In the genomic region with DNA sequence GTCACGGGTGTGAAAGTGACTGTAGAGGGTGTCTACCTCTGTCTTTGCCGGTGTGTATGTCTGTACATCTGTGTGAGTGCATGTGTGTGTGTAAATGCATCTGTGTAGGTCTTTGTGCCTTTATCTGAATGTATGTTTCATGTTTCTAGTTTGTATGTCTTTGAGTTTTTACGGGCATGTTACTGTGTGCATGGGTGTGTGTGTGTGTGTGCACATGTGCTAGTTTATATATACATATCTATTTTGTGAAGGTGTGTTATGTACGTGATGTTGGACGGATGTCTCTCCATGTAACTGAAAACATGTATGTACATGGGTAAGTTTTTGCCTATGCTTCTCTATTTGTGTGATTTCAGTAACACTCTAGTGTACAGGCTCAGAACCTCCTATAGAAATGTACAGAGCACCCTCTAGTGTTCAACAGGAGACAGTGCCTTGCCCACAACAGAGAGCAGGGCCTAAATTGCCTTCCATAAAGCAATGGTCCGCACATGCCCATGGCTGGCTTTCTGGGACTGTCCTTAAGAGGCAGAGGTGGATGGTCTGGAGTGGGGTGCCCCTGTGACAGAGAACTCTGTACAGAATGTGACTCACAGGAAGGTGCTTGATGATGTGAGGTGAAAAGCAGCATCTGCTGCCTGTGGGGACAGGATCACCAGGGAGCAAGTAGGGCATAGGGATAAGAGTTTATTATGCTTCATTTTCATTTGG, we compare ENCODE assay signal across 8 cellular contexts.
DNase-seq lines count a peak whose midpoint lies in the region; ATAC-seq and TF ChIP-seq lines count a peak whose summit lies in the region.

No MANE protein-coding gene starts in this region.

- H3K36me3 Mint-ChIP-seq in CD4-positive, alpha-beta T cell (ENCODE audit: low read depth) = no peaks in the 10 kb centered on the region
- no peaks in the 10 kb centered on the region for H3K36me3 Mint-ChIP-seq in endothelial cell (ENCODE audit: low read depth, unreplicated experiment)

- H3K27ac Mint-ChIP-seq in CD4-positive, alpha-beta T cell = no peak overlapping the region
- no peak overlapping the region for H3K27ac Mint-ChIP-seq in endothelial cell (ENCODE audit: unreplicated experiment)

- no peaks in the 10 kb centered on the region for H3K9me3 Mint-ChIP-seq in CD4-positive, alpha-beta T cell
- no peaks in the 10 kb centered on the region for H3K9me3 Mint-ChIP-seq in endothelial cell (ENCODE audit: unreplicated experiment)

- no peak overlapping the region for H3K27ac ChIP-seq in CD4-positive, alpha-beta T cell (ENCODE audit: low read depth, low read length)

- H3K9me3 ChIP-seq in CD4-positive, alpha-beta T cell (ENCODE audit: control insufficient read depth, low read length) = no peaks in the 10 kb centered on the region

- no peaks in the 10 kb centered on the region for H3K4me1 Mint-ChIP-seq in CD4-positive, alpha-beta T cell (ENCODE audit: low read depth)
- peaks cover 2% of the 10 kb centered on the region for H3K4me1 Mint-ChIP-seq in endothelial cell (ENCODE audit: unreplicated experiment)

- H3K27me3 Mint-ChIP-seq in CD4-positive, alpha-beta T cell = peaks cover 16% of the 10 kb centered on the region
- no peaks in the 10 kb centered on the region for H3K27me3 Mint-ChIP-seq in endothelial cell (ENCODE audit: unreplicated experiment)

- H3K27me3 ChIP-seq in CD4-positive, alpha-beta T cell (ENCODE audit: control insufficient read depth, insufficient read depth, low read length) = no peaks in the 10 kb centered on the region

- CTCF ChIA-PET in CD4-positive, alpha-beta T cell (lab: Charles Lee) = no interaction called here

- intact Hi-C loops in CD4-positive, alpha-beta T cell (cut with DNase I, micrococcal nuclease) = no loop called here

- H3K4me3 Mint-ChIP-seq in CD4-positive, alpha-beta T cell = no peak overlapping the region
- H3K4me3 Mint-ChIP-seq in endothelial cell (ENCODE audit: unreplicated experiment) = no peak overlapping the region

- no peak for ATAC-seq in CD4-positive, alpha-beta T cell (ENCODE audit: poor library complexity)
- ATAC-seq in GM18858 (IDR thresholded peaks at IDR 0.05; ENCODE audit: unreplicated experiment) (peak; percentile 99), HG02970 (IDR thresholded peaks at IDR 0.05; ENCODE audit: low FRiP score, unreplicated experiment) (peak; percentile 95)

- DNase-seq in CD4-positive, alpha-beta T cell = no peak
- peak; percentile 47 for DNase-seq in NCI-H146 (lab: John Stamatoyannopoulos, UW)
- DNase-seq in SW480 (ENCODE audit: low spot score) = peak; percentile 72
- peak; percentile 42 for DNase-seq in endothelial cell (ENCODE audit: low spot score)
- DNase-seq in middle frontal gyrus (ENCODE audit: extremely low spot score, low spot score) = peak; percentile 48
- DNase-seq in cortex of kidney (lab: John Stamatoyannopoulos, UW) = no peak

- peak; percentile 39 for TF ChIP-seq CTCF in CD4-positive, alpha-beta T cell (IDR thresholded peaks at IDR 0.05)
- peak; percentile 60 for TF ChIP-seq CTCF in endothelial cell (IDR thresholded peaks at IDR 0.05; ENCODE audit: unreplicated experiment)

- POLR2A ChIA-PET in CD4-positive, alpha-beta T cell (lab: Charles Lee) = no interaction called here

Comparison
In these comparisons a context has a peak if more than half of its experiments do, and no peak if none do; other contexts are left out.
1. DNase-seq: peak in NCI-H146 (single experiment), SW480 (single experiment), endothelial cell (single experiment) and middle frontal gyrus (single experiment); none in CD4-positive, alpha-beta T cell (0 of 10) and cortex of kidney (single experiment).